Comparison of ENCODE assay signal across 11 cellular contexts in genomic region chr12:123223241-123223668, GRCh38. TPM values are rescaled to one million over a fixed set of nuclear protein-coding genes. Genes with fewer than 3 reads are reported as not detected.
DNase-seq lines count a peak whose midpoint lies in the region; ATAC-seq and TF ChIP-seq lines count a peak whose summit lies in the region.
"Had no signal": no experiment of that assay in that cellular context is flagged by ENCODE, and none has a peak within 500 bp of the region (broad histone marks: within the 10 kb centered on the region; RNA-seq: fewer than 3 reads in every experiment).

No MANE protein-coding gene starts in this region.

- H3K27ac ChIP-seq in tibial artery = no peak overlapping the region
- H3K27ac ChIP-seq: A549, SJSA1 had no signal

- ATAC-seq in activated CD8-positive, alpha-beta T cell treated with anti-CD3 and anti-CD28 coated beads, Interleukin-2, amount 10 ng/mL, durations not matched to agents 7 days and 5 days = peak; percentile 96
- ATAC-seq in mucosa of descending colon = peak; percentile 83
- ATAC-seq: A549, left ventricle myocardium superior had no signal

- peaks cover 63% of the 10 kb centered on the region for H3K36me3 Mint-ChIP-seq in activated CD8-positive, alpha-beta T cell treated with anti-CD3 and anti-CD28 coated beads, Interleukin-2, amount 10 ng/mL, durations not matched to agents 7 days and 5 days (ENCODE audit: low read depth)

- DNase-seq in activated gamma-delta T cell treated with Interleukin-2 at 50 U/mL for 16 hours (peak; percentile 28), activated gamma-delta T cell (lab: John Stamatoyannopoulos, UW) (no peak), mucosa of descending colon (peak in 1 of 3 donors; percentile 28), tibial artery (no peak), Ammon's horn (ENCODE audit: low spot score) (no peak), NCI-H1930 (lab: John Stamatoyannopoulos, UW) (no peak), hippocampal formation (lab: John Stamatoyannopoulos, UW) (no peak)
- DNase-seq in activated CD8-positive, alpha-beta T cell treated with anti-CD3 and anti-CD28 coated beads, Interleukin-2, amount 10 ng/mL, durations not matched to agents 7 days and 5 days = peak; percentile 79
- DNase-seq: left ventricle myocardium superior had no signal

- H3K4me3 ChIP-seq in mucosa of descending colon (no peak overlapping the region), tibial artery (no peak overlapping the region)
- H3K4me3 ChIP-seq: A549, SJSA1 had no signal

- H3K4me1 Mint-ChIP-seq in activated CD8-positive, alpha-beta T cell treated with anti-CD3 and anti-CD28 coated beads, Interleukin-2, amount 10 ng/mL, durations not matched to agents 7 days and 5 days (ENCODE audit: low read depth) = peaks cover 47% of the 10 kb centered on the region

- peak overlapping the region; percentile 69 for H3K4me3 Mint-ChIP-seq in activated CD8-positive, alpha-beta T cell treated with anti-CD3 and anti-CD28 coated beads, Interleukin-2, amount 10 ng/mL, durations not matched to agents 7 days and 5 days

- H3K4me1 ChIP-seq in mucosa of descending colon (ENCODE audit: low read depth) (no peaks in the 10 kb centered on the region), tibial artery (no peaks in the 10 kb centered on the region)
- H3K4me1 ChIP-seq: A549, SJSA1 had no signal

- no peaks in the 10 kb centered on the region for H3K9me3 Mint-ChIP-seq in activated CD8-positive, alpha-beta T cell treated with anti-CD3 and anti-CD28 coated beads, Interleukin-2, amount 10 ng/mL, durations not matched to agents 7 days and 5 days (ENCODE audit: insufficient read depth)

- intact Hi-C loops in mucosa of descending colon (cut with DNase I, micrococcal nuclease) (no loop called here), tibial artery (cut with DNase I; ENCODE audit: low total_unique reads) (no loop called here)

- POLR2A ChIA-PET in activated CD8-positive, alpha-beta T cell treated with anti-CD3 and anti-CD28 coated beads, Interleukin-2, amount 10 ng/mL, durations not matched to agents 7 days and 5 days (lab: Charles Lee) = interaction anchor here (0.7 to 3.5 kb wide), 9 partner anchors 10 to 379 kb away, joined by 3 to 80 read pairs (median 4); partner anchors contain the start of genes DDX55, MPHOSPH9, MTRFR and OGFOD2

- H3K27me3 Mint-ChIP-seq in activated CD8-positive, alpha-beta T cell treated with anti-CD3 and anti-CD28 coated beads, Interleukin-2, amount 10 ng/mL, durations not matched to agents 7 days and 5 days (ENCODE audit: low read depth) = no peaks in the 10 kb centered on the region

- no peaks in the 10 kb centered on the region for H3K27me3 ChIP-seq in tibial artery
- H3K27me3 ChIP-seq: SJSA1 had no signal

- TF ChIP-seq CTCF in mucosa of descending colon (IDR thresholded peaks at IDR 0.05) (no peak), tibial artery (IDR thresholded peaks at IDR 0.05) (no peak)

- CTCF ChIA-PET in activated CD8-positive, alpha-beta T cell treated with anti-CD3 and anti-CD28 coated beads, Interleukin-2, amount 10 ng/mL, durations not matched to agents 7 days and 5 days (lab: Charles Lee) = interaction anchor here (0.6 to 2.5 kb wide), 9 partner anchors 9 to 395 kb away, joined by 3 to 35 read pairs (median 6); partner anchors contain the start of genes KMT5A, MPHOSPH9 and MTRFR

- no peaks in the 10 kb centered on the region for H3K9me3 ChIP-seq in mucosa of descending colon
- H3K9me3 ChIP-seq in tibial artery = no peaks in the 10 kb centered on the region
- H3K9me3 ChIP-seq: A549, SJSA1 had no signal

- peak overlapping the region; percentile 94 for H3K27ac Mint-ChIP-seq in activated CD8-positive, alpha-beta T cell treated with anti-CD3 and anti-CD28 coated beads, Interleukin-2, amount 10 ng/mL, durations not matched to agents 7 days and 5 days

- H3K36me3 ChIP-seq in mucosa of descending colon (ENCODE audit: low read depth) (no peaks in the 10 kb centered on the region), tibial artery (peaks cover under 1 to 29% (median 21%) of the 10 kb centered on the region in 3 donors)

RNA-seq across cellular contexts. Expression of gene MPHOSPH9, which starts 9.7 kb away (rescaled TPM):
- 100 to 1,000 TPM; 148 to 149 TPM for total RNA-seq in activated CD8-positive, alpha-beta T cell treated with anti-CD3 and anti-CD28 coated beads, Interleukin-2, amount 10 ng/mL, durations not matched to agents 7 days and 5 days
- total RNA-seq in mucosa of descending colon = 10 to 100 TPM; 19.6 to 28.7 (median 19.8) TPM

RNA-seq across cellular contexts. Expression of gene MTRFR, which starts 10.0 kb away (rescaled TPM):
- 10 to 100 TPM; 28.2 to 30.0 TPM for total RNA-seq in activated CD8-positive, alpha-beta T cell treated with anti-CD3 and anti-CD28 coated beads, Interleukin-2, amount 10 ng/mL, durations not matched to agents 7 days and 5 days
- total RNA-seq in mucosa of descending colon = 10 to 100 TPM in 2 of 3 donors, 1 to 10 TPM in 1; 9.0 to 11.2 (median 10.4) TPM

RNA-seq across cellular contexts. Expression of gene CDK2AP1, which starts 48.4 kb away (rescaled TPM):
- total RNA-seq in activated CD8-positive, alpha-beta T cell treated with anti-CD3 and anti-CD28 coated beads, Interleukin-2, amount 10 ng/mL, durations not matched to agents 7 days and 5 days = 10 to 100 TPM; 58.3 to 58.4 TPM
- 100 to 1,000 TPM in 1 of 3 donors, 10 to 100 TPM in 2; 41.2 to 125 (median 61.9) TPM for total RNA-seq in mucosa of descending colon

Comparison
In these comparisons a context has a peak if more than half of its experiments do, and no peak if none do; other contexts are left out.
1. DNase-seq: peak in activated gamma-delta T cell treated with Interleukin-2 at 50 U/mL for 16 hours (single experiment) and activated CD8-positive, alpha-beta T cell treated with anti-CD3 and anti-CD28 coated beads, Interleukin-2, amount 10 ng/mL, durations not matched to agents 7 days and 5 days (single experiment); none in activated gamma-delta T cell (single experiment), tibial artery (0 of 2), Ammon's horn (single experiment), NCI-H1930 (0 of 2) and hippocampal formation (0 of 2).
2. RNA of gene MPHOSPH9, which starts 9.7 kb away (total RNA-seq): 148 to 149 TPM in activated CD8-positive, alpha-beta T cell treated with anti-CD3 and anti-CD28 coated beads, Interleukin-2, amount 10 ng/mL, durations not matched to agents 7 days and 5 days; 19.6 to 28.7 TPM in mucosa of descending colon; every median in the first group is over 4 times any median in the second.